In genomic region chr11:107856981-107857517, GRCh38 we compare ENCODE assay signal across 8 cellular contexts. TPM values are rescaled to one million over a fixed set of nuclear protein-coding genes. Genes with fewer than 3 reads are reported as not detected.
DNase-seq lines count a peak whose midpoint lies in the region; ATAC-seq and TF ChIP-seq lines count a peak whose summit lies in the region.

No MANE protein-coding gene starts in this region.

- H3K27me3 ChIP-seq in gastroesophageal sphincter (no peaks in the 10 kb centered on the region), tibial nerve (peaks cover 0 to 21% of the 10 kb centered on the region in 2 donors)

- peak overlapping the region; percentile 24 for H3K27ac Mint-ChIP-seq in activated T-cell treated with anti-CD3 and anti-CD28 coated beads, Interleukin-2, amount 50 U/mL, for 72 hours

- H3K9me3 ChIP-seq in gastroesophageal sphincter, result no peaks in the 10 kb centered on the region
- no peaks in the 10 kb centered on the region for H3K9me3 ChIP-seq in tibial nerve

- H3K27ac ChIP-seq in gastroesophageal sphincter (peak overlapping the region in 3 of 4 donors; percentile 37 to 71 (median 43)), tibial nerve (peak overlapping the region in 3 of 4 donors; percentile 26 to 55 (median 33))

- DNase-seq in activated T-cell treated with anti-CD3 and anti-CD28 coated beads, Interleukin-2, amount 50 U/mL, for 72 hours, result no peak
- DNase-seq in activated T-cell treated with anti-CD3 and anti-CD28 coated beads for 4 hours (no peak), SK-MEL-5 (ENCODE audit: low read depth, low spot score) (peak; percentile 40), tibial nerve (ENCODE audit: low spot score in 2 of 2) (no peak)

- H3K4me1 Mint-ChIP-seq in activated T-cell treated with anti-CD3 and anti-CD28 coated beads, Interleukin-2, amount 50 U/mL, for 72 hours (ENCODE audit: low read depth), result peaks cover 26% of the 10 kb centered on the region

- H3K4me1 ChIP-seq in gastroesophageal sphincter, result peaks cover 0 to 27% (median 3%) of the 10 kb centered on the region in 3 donors
- peaks cover 0 to 30% (median 13%) of the 10 kb centered on the region in 4 donors for H3K4me1 ChIP-seq in tibial nerve

- H3K9me3 Mint-ChIP-seq in activated T-cell treated with anti-CD3 and anti-CD28 coated beads, Interleukin-2, amount 50 U/mL, for 72 hours, result no peaks in the 10 kb centered on the region

- peaks cover 5% of the 10 kb centered on the region for H3K27me3 Mint-ChIP-seq in activated T-cell treated with anti-CD3 and anti-CD28 coated beads, Interleukin-2, amount 50 U/mL, for 72 hours (ENCODE audit: low read depth)

- TF ChIP-seq CTCF in gastroesophageal sphincter (IDR thresholded peaks at IDR 0.05) (no peak), tibial nerve (IDR thresholded peaks at IDR 0.05) (no peak)

- in situ Hi-C loops in SK-MEL-5 (cut with HindIII; ENCODE audit: low pct_unique_long_range_greater_than_20kb, low sequenced_read_pairs), result no loop called here

- H3K36me3 ChIP-seq in gastroesophageal sphincter (no peaks in the 10 kb centered on the region), tibial nerve (no peaks in the 10 kb centered on the region)

- peaks cover 4 to 6% of the 10 kb centered on the region in 2 donors for H3K36me3 Mint-ChIP-seq in activated T-cell treated with anti-CD3 and anti-CD28 coated beads, Interleukin-2, amount 50 U/mL, for 72 hours (ENCODE audit: insufficient read depth in 2 of 2)

- H3K4me3 ChIP-seq in gastroesophageal sphincter, result no peak overlapping the region
- no peak overlapping the region for H3K4me3 ChIP-seq in tibial nerve

- WGBS in gastroesophageal sphincter (ENCODE audit: low coverage in 1 of 2), 2 donors, result 41 to 53% methylated on average over 5 to 7 of the region's 7 CpGs
- WGBS in tibial nerve, 2 donors, result 25 to 38% methylated on average over 7 of the region's 7 CpGs

- peak overlapping the region; percentile 51 to 93 for H3K4me3 Mint-ChIP-seq in activated T-cell treated with anti-CD3 and anti-CD28 coated beads, Interleukin-2, amount 50 U/mL, for 72 hours

- no peak for ATAC-seq in activated T-cell treated with anti-CD3 and anti-CD28 coated beads, Interleukin-2, amount 50 U/mL, for 72 hours (replicated peaks in 1 of 2)
- ATAC-seq in gastroesophageal sphincter, result no peak
- no peak for ATAC-seq in HG03025 (IDR thresholded peaks at IDR 0.05; ENCODE audit: low FRiP score, unreplicated experiment)
- no peak for ATAC-seq in HG02938 (IDR thresholded peaks at IDR 0.05; ENCODE audit: unreplicated experiment)
- no peak for ATAC-seq in HG02759 (IDR thresholded peaks at IDR 0.05; ENCODE audit: unreplicated experiment)

- no peak for TF ChIP-seq POLR2A in gastroesophageal sphincter (IDR thresholded peaks at IDR 0.05)
- no peak for TF ChIP-seq POLR2A in tibial nerve (IDR thresholded peaks at IDR 0.05)

- TF ChIP-seq EP300 in gastroesophageal sphincter (IDR thresholded peaks at IDR 0.05), result no peak
- no peak for TF ChIP-seq EP300 in tibial nerve (IDR thresholded peaks at IDR 0.05)

RNA-seq across cellular contexts. Expression of gene SLC35F2, which starts 1.5 kb away (rescaled TPM):
- total RNA-seq in activated T-cell treated with anti-CD3 and anti-CD28 coated beads, Interleukin-2, amount 50 U/mL, for 72 hours, result 10 to 100 TPM; 22.4 to 29.4 TPM
- total RNA-seq in SK-MEL-5 (2014; rRNA removed; shearing (Covaris generic)), result 37.8 and 46.5 TPM in 2 replicates
- polyA plus RNA-seq in SK-MEL-5 (2015; cell fraction: cytosol; rRNA removed), result 25.7 and 29.2 TPM in 2 replicates
- polyA plus RNA-seq in SK-MEL-5 (2015; cell fraction: nucleus; rRNA removed), result 9.1 and 20.8 TPM in 2 replicates
- total RNA-seq in gastroesophageal sphincter (1 to 10 TPM; 2.7 to 7.6 (median 4.1) TPM), tibial nerve (10 to 100 TPM in 1 of 4 donors, 1 to 10 TPM in 3; 3.7 to 15.5 (median 5.6) TPM)
